In genomic region chrX:149221246-149221645, GRCh38 we compare ENCODE assay signal across 28 cellular contexts.
"Had no signal": no experiment of that assay in that cellular context is flagged by ENCODE, and none has a peak within 500 bp of the region (broad histone marks: within the 10 kb centered on the region; RNA-seq: fewer than 3 reads in every experiment).

No MANE protein-coding gene starts in this region.

- H3K27me3 Mint-ChIP-seq: stimulated activated naive CD8-positive, alpha-beta T cell treated with anti-CD3 and anti-CD28 coated beads, Interleukin-15, Interleukin-2, amounts not matched to agents 100 ng/mL and 50 ng/mL, for 24 hours had no signal

- FAIRE-seq: keratinocyte, pancreas, small intestine, urothelium cell line had no signal

- H3K36me3 ChIP-seq: left lung, lower lobe of right lung, pancreas, prostate gland, sigmoid colon, spleen, suprapubic skin, thoracic aorta, tibial artery, upper lobe of right lung had no signal

- ATAC-seq: left lung; lower lobe of right lung; naive thymus-derived CD8-positive, alpha-beta T cell; pancreas; right cardiac atrium; stimulated activated effector memory CD8-positive, alpha-beta T cell treated with anti-CD3 and anti-CD28 coated beads, Interleukin-12 subunit alpha, Interleukin-12 subunit beta, amount 100 ng/mL, for 72 hours; upper lobe of right lung had no signal

- H3K9me3 ChIP-seq: left lung, lower lobe of right lung, pancreas, prostate gland, sigmoid colon, suprapubic skin, thoracic aorta, tibial artery, upper lobe of right lung had no signal

- DNase-seq: hippocampal formation; kidney glomerular epithelial cell; left cardiac atrium; left lung; lower lobe of right lung; mammary epithelial cell; mesenchymal stem cell; naive thymus-derived CD8-positive, alpha-beta T cell; pancreas; posterior cingulate gyrus; retina; right cardiac atrium; sigmoid colon; small intestine; spleen; stimulated activated CD4-positive, alpha-beta T cell treated with anti-CD3 and anti-CD28 coated beads, Interleukin-4, amount 100 ng/mL, for 24 hours; stimulated activated naive CD4-positive, alpha-beta T cell; tibial artery; trophoblast cell; upper lobe of right lung had no signal

- H3K36me3 Mint-ChIP-seq: stimulated activated effector memory CD8-positive, alpha-beta T cell treated with anti-CD3 and anti-CD28 coated beads, Interleukin-12 subunit alpha, Interleukin-12 subunit beta, amount 100 ng/mL, for 72 hours had no signal

- H3K4me3 ChIP-seq: left lung, lower lobe of right lung, pancreas, prostate gland, sigmoid colon, spleen, suprapubic skin, thoracic aorta, tibial artery, upper lobe of right lung had no signal

- H3K27ac Mint-ChIP-seq: naive thymus-derived CD8-positive, alpha-beta T cell; stimulated activated effector memory CD8-positive, alpha-beta T cell treated with anti-CD3 and anti-CD28 coated beads, Interleukin-12 subunit alpha, Interleukin-12 subunit beta, amount 100 ng/mL, for 72 hours; stimulated activated naive CD8-positive, alpha-beta T cell treated with anti-CD3 and anti-CD28 coated beads, Interleukin-15, Interleukin-2, amounts not matched to agents 100 ng/mL and 50 ng/mL, for 24 hours had no signal

- H3K4me3 Mint-ChIP-seq: naive thymus-derived CD8-positive, alpha-beta T cell; nephron; stimulated activated effector memory CD8-positive, alpha-beta T cell treated with anti-CD3 and anti-CD28 coated beads, Interleukin-12 subunit alpha, Interleukin-12 subunit beta, amount 100 ng/mL, for 72 hours; stimulated activated naive CD8-positive, alpha-beta T cell treated with anti-CD3 and anti-CD28 coated beads, Interleukin-15, Interleukin-2, amounts not matched to agents 100 ng/mL and 50 ng/mL, for 24 hours had no signal

- H3K4me1 Mint-ChIP-seq: naive thymus-derived CD8-positive, alpha-beta T cell; stimulated activated effector memory CD8-positive, alpha-beta T cell treated with anti-CD3 and anti-CD28 coated beads, Interleukin-12 subunit alpha, Interleukin-12 subunit beta, amount 100 ng/mL, for 72 hours had no signal

- H3K27ac ChIP-seq: left lung, lower lobe of right lung, pancreas, prostate gland, sigmoid colon, spleen, suprapubic skin, thoracic aorta, tibial artery, upper lobe of right lung had no signal

- H3K9me3 Mint-ChIP-seq: stimulated activated effector memory CD8-positive, alpha-beta T cell treated with anti-CD3 and anti-CD28 coated beads, Interleukin-12 subunit alpha, Interleukin-12 subunit beta, amount 100 ng/mL, for 72 hours had no signal

- H3K27me3 ChIP-seq: left lung, sigmoid colon, spleen, suprapubic skin, tibial artery, upper lobe of right lung had no signal

- H3K4me1 ChIP-seq: left lung, lower lobe of right lung, pancreas, prostate gland, sigmoid colon, spleen, suprapubic skin, tibial artery, upper lobe of right lung had no signal
